Comparison of ENCODE assay signal across 18 cellular contexts in the genomic region with DNA sequence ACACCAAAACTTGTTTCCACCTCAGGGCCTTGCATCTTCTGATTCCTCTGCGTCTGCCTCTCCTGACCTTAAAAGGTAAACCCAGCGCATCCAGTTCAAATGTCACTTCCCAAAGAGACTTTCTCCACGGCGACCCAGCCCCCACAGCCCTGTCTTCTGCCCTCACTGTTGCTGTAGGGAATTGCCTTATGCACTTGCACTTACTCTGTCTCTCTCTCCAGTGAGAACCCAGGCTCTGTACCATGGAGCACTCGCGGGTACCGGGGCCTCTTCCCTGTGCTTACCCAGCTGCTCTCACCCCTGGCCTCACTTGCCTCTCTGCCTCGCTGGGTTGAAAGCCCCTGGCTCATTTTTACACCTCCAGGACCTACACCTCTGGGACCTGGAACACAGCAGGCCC. TPM values are rescaled to one million over a fixed set of nuclear protein-coding genes. Genes with fewer than 3 reads are reported as not detected.
"Had no signal": no experiment of that assay in that cellular context is flagged by ENCODE, and none has a peak within 500 bp of the region (broad histone marks: within the 10 kb centered on the region; RNA-seq: fewer than 3 reads in every experiment).

No MANE protein-coding gene starts in this region.

- ATAC-seq: activated T-cell treated with anti-CD3 and anti-CD28 coated beads, Interleukin-2, amount 50 U/mL, for 4 hours; foreskin keratinocyte; stimulated activated naive B cell treated with anti-CD40 and anti-IgM and Interleukin-4, amounts not matched to agents 10 μg/mL and 1 μg/mL and 100 μg/mL, for 72 hours had no signal

- H3K36me3 ChIP-seq: adrenal gland, neutrophil, thyroid gland, uterus had no signal

- H3K27me3 ChIP-seq: adrenal gland, thyroid gland, uterus had no signal

- H3K27ac ChIP-seq: coronary artery, foreskin keratinocyte, neutrophil, thyroid gland, uterus had no signal

- H3K4me3 ChIP-seq: adrenal gland, coronary artery, thyroid gland, uterus had no signal

- H3K4me1 ChIP-seq: foreskin keratinocyte, thyroid gland had no signal

- H3K9me3 ChIP-seq: adrenal gland, neutrophil, thyroid gland, uterus had no signal

- DNase-seq: activated CD4-positive, alpha-beta T cell treated with anti-CD3 and anti-CD28 coated beads, Interleukin-2, amount 50 U/mL, for 48 hours; activated CD4-positive, CD25-positive, alpha-beta regulatory T cell treated with anti-CD3 and anti-CD28 coated beads, Interleukin-2, amount 50 U/mL, for 72 hours; activated effector memory CD4-positive, alpha-beta T cell treated with Interleukin-2 at 50 U/mL for 16 hours; activated T-cell treated with anti-CD3 and anti-CD28 coated beads, Interleukin-2, amount 50 U/mL, for 4 hours; central memory CD4-positive, alpha-beta T cell; effector CD4-positive, alpha-beta T cell; foreskin keratinocyte; glutamatergic neuron; mesenchymal stem cell; stimulated activated CD4-positive, alpha-beta T cell treated with anti-CD3 and anti-CD28 coated beads, Interleukin-2, amount 100 ng/mL, for 48 hours; stimulated activated naive B cell treated with anti-CD40 and anti-IgM and Interleukin-4, amounts not matched to agents 10 μg/mL and 1 μg/mL and 100 μg/mL, for 72 hours; T-helper 1 cell; T1000; thyroid gland; uterus had no signal

RNA-seq across cellular contexts. Expression of a gene that starts 48.4 kb away (rescaled TPM):
- total RNA-seq: foreskin keratinocyte had no signal
- polyA plus RNA-seq: foreskin keratinocyte had no signal
